In genomic region chr7:90213521-90213920, GRCh38 we compare ENCODE assay signal across 2 cellular contexts.
TF ChIP-seq lines count a peak whose summit lies in the region.

No MANE protein-coding gene starts in this region.

TF ChIP-seq in SK-N-SH, 30 proteins besides CTCF, POLR2A, EP300 and RAD21 (continued from another document):
- TF ChIP-seq FOXM1 (IDR thresholded peaks at IDR 0.05; ENCODE audit: low read depth) (no peak), TEAD4 (IDR thresholded peaks at IDR 0.05; ENCODE audit: borderline replicate concordance, insufficient read depth) (no peak), FOSL2 (IDR thresholded peaks at IDR 0.05; ENCODE audit: borderline replicate concordance, low read depth) (no peak), USF2 (IDR thresholded peaks at IDR 0.05; ENCODE audit: borderline replicate concordance, low read depth, low read length) (no peak), MAX (IDR thresholded peaks at IDR 0.05; ENCODE audit: low read depth) (no peak), RFX5 (IDR thresholded peaks at IDR 0.05; ENCODE audit: low read length) (no peak), CHD2 (IDR thresholded peaks at IDR 0.05; ENCODE audit: low read length, partially characterized antibody) (no peak), RCOR1 (IDR thresholded peaks at IDR 0.05; ENCODE audit: low read length) (no peak), GATA2 (CRISPR knock-in tag; IDR thresholded peaks at IDR 0.05) (no peak)

TF ChIP-seq in SK-N-SH treated with all-trans-retinoic acid at 6 μM for 48 hours, 23 proteins besides CTCF, POLR2A, EP300 and RAD21 (continued from another document):
- TF ChIP-seq CREB5 (CRISPR knock-in tag; IDR thresholded peaks at IDR 0.05; ENCODE audit: low read depth) (no peak), TSHZ2 (CRISPR knock-in tag; IDR thresholded peaks at IDR 0.05) (no peak), ZNF8 (CRISPR knock-in tag; IDR thresholded peaks at IDR 0.05) (no peak), ISL1 (CRISPR knock-in tag; IDR thresholded peaks at IDR 0.05) (no peak), SNAI2 (CRISPR knock-in tag; IDR thresholded peaks at IDR 0.05) (no peak), RARB (CRISPR knock-in tag; IDR thresholded peaks at IDR 0.05) (no peak)
